In genomic region chr9:38066907-38067610, GRCh38 we compare ENCODE assay signal across 8 cellular contexts. TPM values are rescaled to one million over a fixed set of nuclear protein-coding genes. Genes with fewer than 3 reads are reported as not detected.
DNase-seq lines count a peak whose midpoint lies in the region; ATAC-seq and TF ChIP-seq lines count a peak whose summit lies in the region.

No MANE protein-coding gene starts in this region.

- H3K4me3 ChIP-seq in urinary bladder (ENCODE audit: low read depth, low read length): peak overlapping the region; percentile 93

- WGBS in urinary bladder: 5% methylated on average over 31 of the region's 31 CpGs

- no peaks in the 10 kb centered on the region for H3K36me3 ChIP-seq in urinary bladder (ENCODE audit: insufficient read depth)

- ATAC-seq in naive B cell (ENCODE audit: low read depth in 2 of 2) (no peak), GM21381 (IDR thresholded peaks at IDR 0.05; ENCODE audit: unreplicated experiment) (no peak), GM21423 (IDR thresholded peaks at IDR 0.05; ENCODE audit: unreplicated experiment) (no peak)

- TF ChIP-seq POLR2A in erythroblast (IDR thresholded peaks at IDR 0.05; ENCODE audit: low read length): no peak

- no peaks in the 10 kb centered on the region for H3K9me3 Mint-ChIP-seq in naive B cell

- peaks cover 41 to 50% (median 42%) of the 10 kb centered on the region in 3 donors for H3K27me3 Mint-ChIP-seq in naive B cell

- peak overlapping the region; percentile 80 to 95 (median 89) for H3K4me3 Mint-ChIP-seq in naive B cell

- H3K4me1 Mint-ChIP-seq in naive B cell: peaks cover 16 to 19% (median 16%) of the 10 kb centered on the region in 3 donors

- no peaks in the 10 kb centered on the region for H3K36me3 Mint-ChIP-seq in naive B cell

- peak overlapping the region in 3 of 6 donors; percentile 64 to 78 (median 74) for H3K27ac Mint-ChIP-seq in naive B cell

- H3K4me1 ChIP-seq in urinary bladder (ENCODE audit: insufficient read depth): no peaks in the 10 kb centered on the region

- H3K27ac ChIP-seq in urinary bladder (ENCODE audit: low read depth): peak overlapping the region; percentile 72

- DNase-seq in NCI-H2171 treated with DMSO at 0.1 percent for 48 hours (lab: John Stamatoyannopoulos, UW) (peak; percentile 26), NCI-H2171 (lab: John Stamatoyannopoulos, UW) (no peak), erythroblast (lab: John Stamatoyannopoulos, UW) (peak; percentile 28 to 55), naive B cell (no peak)
- peak; percentile 4 to 13 for DNase-seq in activated CD4-positive, alpha-beta T cell treated with anti-CD3 and anti-CD28 coated beads, Interleukin-2, amount 50 U/mL, for 4 hours

RNA-seq across cellular contexts. Expression of gene SHB, which starts 2.0 kb away (rescaled TPM):
- polyA plus RNA-seq in naive B cell (ENCODE audit: low read depth in 6 of 6) (under 1 TPM; 0.17 to 0.55 (median 0.27) TPM), urinary bladder (17.1 TPM)
- 10.4 TPM for total RNA-seq in urinary bladder

Comparison
In these comparisons a context has a peak if more than half of its experiments do, and no peak if none do; other contexts are left out.
1. DNase-seq: peak in NCI-H2171 treated with DMSO at 0.1 percent for 48 hours (single experiment), activated CD4-positive, alpha-beta T cell treated with anti-CD3 and anti-CD28 coated beads, Interleukin-2, amount 50 U/mL, for 4 hours (2 of 2) and erythroblast (2 of 2); none in NCI-H2171 (single experiment) and naive B cell (single experiment).
2. RNA of gene SHB, which starts 2.0 kb away (polyA plus RNA-seq): 17.1 TPM in urinary bladder (single experiment); 0.17 to 0.55 TPM in naive B cell; every median in the first group is over 10 times any median in the second.